13 cellular contexts compared by ENCODE assay signal in the genomic region with DNA sequence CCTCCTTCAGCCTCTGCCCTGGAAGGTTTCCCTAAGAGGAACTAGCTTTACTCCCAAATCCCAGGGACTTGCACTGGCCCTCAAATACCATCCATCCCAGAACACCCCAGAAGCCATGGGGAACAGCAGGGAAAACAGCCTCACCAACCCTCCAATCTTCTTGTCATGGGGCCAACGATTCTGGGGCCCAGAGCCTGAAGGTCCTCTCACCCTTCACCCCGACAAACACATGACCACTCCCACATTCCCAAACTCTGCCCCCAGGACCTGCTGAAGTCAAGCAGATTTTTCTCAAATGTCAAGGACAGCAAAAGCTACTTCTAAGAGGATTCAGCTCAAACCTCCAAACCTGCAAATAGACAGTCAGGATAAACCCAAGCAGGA.
DNase-seq lines count a peak whose midpoint lies in the region; ATAC-seq and TF ChIP-seq lines count a peak whose summit lies in the region.
"Had no signal": no experiment of that assay in that cellular context is flagged by ENCODE, and none has a peak within 500 bp of the region (broad histone marks: within the 10 kb centered on the region; RNA-seq: fewer than 3 reads in every experiment).

No MANE protein-coding gene starts in this region.

- H3K36me3 Mint-ChIP-seq in brain = no peaks in the 10 kb centered on the region

- H3K4me1 ChIP-seq in BLaER1 treated with 17β-estradiol and CSF1 and Interleukin-3, amounts not matched to agents 10 nM and 100 nM = peaks cover 43 to 70% (median 56%) of the 10 kb centered on the region in 10 experiments
- H3K4me1 ChIP-seq in right lobe of liver (peaks cover 0 to 5% (median 0%) of the 10 kb centered on the region in 4 donors), skeletal muscle tissue (ENCODE audit: control insufficient read depth in 3 of 3, insufficient read depth in 3 of 3, low read length in 3 of 3) (peaks cover 63 to 75% (median 73%) of the 10 kb centered on the region in 3 donors)

- DNase-seq in right lobe of liver = no peak
- no peak for DNase-seq in T-helper 1 cell
- DNase-seq in activated CD4-positive, alpha-beta T cell treated with anti-CD3 and anti-CD28 coated beads, Interleukin-2, amount 50 U/mL, for 4 hours = no peak
- DNase-seq: activated CD4-positive, alpha-beta T cell treated with anti-CD3 and anti-CD28 coated beads, Interleukin-2, amount 50 U/mL, for 48 hours; activated naive CD8-positive, alpha-beta T cell treated with anti-CD3 and anti-CD28 coated beads, Interleukin-2, amount 10 ng/mL, durations not matched to agents 7 days and 5 days; NCI-H510A; stimulated activated naive CD4-positive, alpha-beta T cell treated with Interleukin-2 at 50 U/mL for 16 hours; SW 1271 had no signal

- 62% methylated on average over 2 of the region's 2 CpGs for WGBS in right lobe of liver (ENCODE audit: insufficient coverage, low coverage, low lambda C conversion rate, missing lambda C conversion rate)

- no peak overlapping the region for H3K4me3 ChIP-seq in BLaER1 treated with 17β-estradiol and CSF1 and Interleukin-3, amounts not matched to agents 10 nM and 100 nM
- no peak overlapping the region for H3K4me3 ChIP-seq in right lobe of liver
- no peak overlapping the region for H3K4me3 ChIP-seq in skeletal muscle tissue (ENCODE audit: low read length in 3 of 3)

- H3K27ac Mint-ChIP-seq in brain = peak overlapping the region; percentile 26 to 95 (median 91)
- H3K27ac Mint-ChIP-seq: activated naive CD8-positive, alpha-beta T cell treated with anti-CD3 and anti-CD28 coated beads, Interleukin-2, amount 10 ng/mL, durations not matched to agents 7 days and 5 days had no signal

- no peaks in the 10 kb centered on the region for H4K20me1 ChIP-seq in BLaER1 treated with 17β-estradiol and CSF1 and Interleukin-3, amounts not matched to agents 10 nM and 100 nM

- TF ChIP-seq CTCF in brain (conservative IDR thresholded peaks at IDR 0.05) = no peak
- TF ChIP-seq CTCF in right lobe of liver (IDR thresholded peaks at IDR 0.05) = no peak

- TF ChIP-seq POLR2A in right lobe of liver (IDR thresholded peaks at IDR 0.05) = no peak

- H3K27me3 ChIP-seq in BLaER1 treated with 17β-estradiol and CSF1 and Interleukin-3, amounts not matched to agents 10 nM and 100 nM = no peaks in the 10 kb centered on the region
- H3K27me3 ChIP-seq in right lobe of liver (no peaks in the 10 kb centered on the region), skeletal muscle tissue (ENCODE audit: control insufficient read depth in 3 of 3, insufficient read depth in 3 of 3, low read length in 3 of 3) (no peaks in the 10 kb centered on the region)

- no peaks in the 10 kb centered on the region for H3K36me3 ChIP-seq in BLaER1 treated with 17β-estradiol and CSF1 and Interleukin-3, amounts not matched to agents 10 nM and 100 nM
- H3K36me3 ChIP-seq in right lobe of liver = no peaks in the 10 kb centered on the region
- H3K36me3 ChIP-seq in skeletal muscle tissue (ENCODE audit: control insufficient read depth in 3 of 3, insufficient read depth in 3 of 3, low read length in 3 of 3) = no peaks in the 10 kb centered on the region

- peaks cover 77% of the 10 kb centered on the region for H3K4me1 Mint-ChIP-seq in brain

- intact Hi-C loops in right lobe of liver (cut with DNase I) = no loop called here

- peak overlapping the region; percentile 18 to 88 (median 51); a peak in 21 of 22 replicates for H3K4me2 ChIP-seq in BLaER1 treated with 17β-estradiol and CSF1 and Interleukin-3, amounts not matched to agents 10 nM and 100 nM

- no peaks in the 10 kb centered on the region for H3K9me3 ChIP-seq in BLaER1 treated with 17β-estradiol and CSF1 and Interleukin-3, amounts not matched to agents 10 nM and 100 nM (replicated peaks in 1 of 11)
- H3K9me3 ChIP-seq in right lobe of liver (no peaks in the 10 kb centered on the region), skeletal muscle tissue (ENCODE audit: control insufficient read depth in 3 of 3, low read length in 3 of 3) (no peaks in the 10 kb centered on the region)

- peak overlapping the region in 5 of 11 experiments; percentile 4 to 27 (median 21); a peak in 1 of 22 replicates for H3K27ac ChIP-seq in BLaER1 treated with 17β-estradiol and CSF1 and Interleukin-3, amounts not matched to agents 10 nM and 100 nM
- peak overlapping the region in 2 of 3 donors; percentile 29 to 40 for H3K27ac ChIP-seq in right lobe of liver
- peak overlapping the region; percentile 90 for H3K27ac ChIP-seq in skeletal muscle tissue (ENCODE audit: low read depth, low read length)

- ATAC-seq in right lobe of liver (no peak), GM21825 (IDR thresholded peaks at IDR 0.05; ENCODE audit: unreplicated experiment) (no peak), HG03457 (IDR thresholded peaks at IDR 0.05; ENCODE audit: unreplicated experiment) (no peak)

- peaks cover 0 to 11% (median 0%) of the 10 kb centered on the region in 5 experiments for H3K9me3 Mint-ChIP-seq in brain
- H3K9me3 Mint-ChIP-seq: activated naive CD8-positive, alpha-beta T cell treated with anti-CD3 and anti-CD28 coated beads, Interleukin-2, amount 10 ng/mL, durations not matched to agents 7 days and 5 days had no signal

- peaks cover 7% of the 10 kb centered on the region for H3K27me3 Mint-ChIP-seq in brain
- H3K27me3 Mint-ChIP-seq: activated naive CD8-positive, alpha-beta T cell treated with anti-CD3 and anti-CD28 coated beads, Interleukin-2, amount 10 ng/mL, durations not matched to agents 7 days and 5 days had no signal

- no peak overlapping the region; a peak in 1 of 22 replicates for H3K9ac ChIP-seq in BLaER1 treated with 17β-estradiol and CSF1 and Interleukin-3, amounts not matched to agents 10 nM and 100 nM
- no peak overlapping the region for H3K9ac ChIP-seq in skeletal muscle tissue (ENCODE audit: low read depth in 1 of 3, low read length in 3 of 3)

- peak overlapping the region in 1 of 5 experiments; percentile 30 for H3K4me3 Mint-ChIP-seq in brain
- H3K4me3 Mint-ChIP-seq: activated naive CD8-positive, alpha-beta T cell treated with anti-CD3 and anti-CD28 coated beads, Interleukin-2, amount 10 ng/mL, durations not matched to agents 7 days and 5 days had no signal
